7 cellular contexts compared by ENCODE assay signal in genomic region chr5:176290057-176290840, GRCh38. TPM values are rescaled to one million over a fixed set of nuclear protein-coding genes. Genes with fewer than 3 reads are reported as not detected.
DNase-seq lines count a peak whose midpoint lies in the region; ATAC-seq, FAIRE-seq and TF ChIP-seq lines count a peak whose summit lies in the region.
"Not testable (repeated sequence)": the region's sequence is repeated elsewhere in the genome, so short reads cannot be mapped to it uniquely, and the experiment has no call there.

No MANE protein-coding gene starts in this region.

- not testable (repeated sequence) for H3K79me1 ChIP-seq in trophoblast cell (ENCODE audit: low read length)

- peak; percentile 80 for FAIRE-seq in HTR-8/SVneo (lab: Jason Lieb, UNC)
- FAIRE-seq in K562 (lab: Jason Lieb, UNC): not testable (repeated sequence)

- not testable (repeated sequence) for H2AFZ ChIP-seq in K562 (ENCODE audit: low read depth, low read length); trophoblast cell (ENCODE audit: insufficient read depth, low read length, poor library complexity)

- TF ChIP-seq POLR2A in K562 (conservative IDR thresholded peaks at IDR 0.05): not testable (repeated sequence)

- CTCF ChIA-PET in Caco-2 (lab: Charles Lee); K562 (lab: Yijun Ruan, JAX; ENCODE audit: low intra/inter-chr PET ratio): not testable (repeated sequence)

- 80% methylated on average over 8 of the region's 14 CpGs for whole genome bisulfite sequencing in K562 (ENCODE audit: insufficient coverage, low coverage, missing lambda C conversion rate)
- WGBS in trophoblast cell (ENCODE audit: extremely low coverage, insufficient coverage, insufficient read length): no CpG with 5 or more reads among the region's 14 CpGs

- TF ChIP-seq EP300 in K562 (IDR thresholded peaks at IDR 0.05; ENCODE audit: low read length): not testable (repeated sequence)

- H3K4me3 ChIP-seq in Caco-2 (ENCODE audit: low read depth, low read length); RWPE2 (ENCODE audit: severe bottlenecking); K562: not testable (repeated sequence)
- H3K4me3 ChIP-seq in trophoblast cell (ENCODE audit: low read depth, low read length): peak overlapping the region; percentile 7

- H3K27me3 ChIP-seq in Caco-2 (replicated peaks; ENCODE audit: control insufficient read depth, insufficient read depth, low read length); RWPE2 (ENCODE audit: insufficient read depth, poor library complexity, severe bottlenecking); K562 (ENCODE audit: control insufficient read depth in 2 of 2, insufficient read depth in 2 of 2, low read length in 2 of 2); trophoblast cell (ENCODE audit: insufficient read depth, low read length): not testable (repeated sequence)

- H3K9ac ChIP-seq in K562 (ENCODE audit: insufficient read depth in 1 of 2, low read depth in 2 of 2, low read length in 2 of 2); trophoblast cell (ENCODE audit: low read length): not testable (repeated sequence)

- not testable (repeated sequence) for H3K4me1 Mint-ChIP-seq in Caco-2 (ENCODE audit: low read depth, unreplicated experiment); central memory CD8-positive, alpha-beta T cell

- not testable (repeated sequence) for H2BK12ac ChIP-seq in trophoblast cell (ENCODE audit: low read length)

- TF ChIP-seq RAD21 in K562 (CRISPR knock-in tag; conservative IDR thresholded peaks at IDR 0.05 in 1 of 2, IDR thresholded peaks at IDR 0.05 in 1 of 2): not testable (repeated sequence)

- not testable (repeated sequence) for H3K18ac ChIP-seq in trophoblast cell (ENCODE audit: low read length)

- not testable (repeated sequence) for H3K23ac ChIP-seq in trophoblast cell (ENCODE audit: low read length)

- H3K9me1 ChIP-seq in K562 (ENCODE audit: control insufficient read depth, insufficient read depth, low read length): not testable (repeated sequence)

- ATAC-seq in RWPE2 (ENCODE audit: low read depth): 0 out of 3 replicates have a peak, but pooled peaks have one; percentile 19
- ATAC-seq in K562; central memory CD8-positive, alpha-beta T cell (replicated peaks; ENCODE audit: extremely low read depth, poor library complexity, severe bottlenecking): not testable (repeated sequence)
- ATAC-seq in left lobe of liver: peak; percentile 36

- not testable (repeated sequence) for H3K9me3 ChIP-seq in Caco-2; RWPE2 (ENCODE audit: severe bottlenecking); K562 (replicated peaks; ENCODE audit: control insufficient read depth, insufficient read depth, low read depth, low read length); trophoblast cell (ENCODE audit: insufficient read depth, low read depth, low read length)

- POLR2A ChIA-PET in Caco-2 (lab: Charles Lee); K562 (lab: Yijun Ruan, JAX): not testable (repeated sequence)

- not testable (repeated sequence) for H3K4me1 ChIP-seq in Caco-2; RWPE2 (ENCODE audit: insufficient read depth, poor library complexity, severe bottlenecking); K562 (replicated peaks in 1 of 2; ENCODE audit: control insufficient read depth in 2 of 2, insufficient read depth in 2 of 2, low read length in 2 of 2); trophoblast cell (ENCODE audit: control insufficient read depth in 1 of 2, insufficient read depth in 2 of 2, low read length in 2 of 2)

- not testable (repeated sequence) for H3K4me3 Mint-ChIP-seq in Caco-2 (ENCODE audit: unreplicated experiment); central memory CD8-positive, alpha-beta T cell

- H3K4me2 ChIP-seq in K562 (ENCODE audit: insufficient read depth, low read length); trophoblast cell (ENCODE audit: low read length): not testable (repeated sequence)

- H3K36me3 ChIP-seq in Caco-2 (ENCODE audit: control insufficient read depth, insufficient read depth, low read length); RWPE2 (ENCODE audit: low read depth); K562 (ENCODE audit: control insufficient read depth, insufficient read depth, low read length); trophoblast cell (ENCODE audit: control insufficient read depth in 1 of 2, insufficient read depth in 2 of 2, low read length in 2 of 2): not testable (repeated sequence)

- H4K8ac ChIP-seq in trophoblast cell (ENCODE audit: low read depth, low read length): not testable (repeated sequence)

- H3K79me2 ChIP-seq in K562 (ENCODE audit: control insufficient read depth, insufficient read depth, low read length); trophoblast cell (ENCODE audit: control insufficient read depth, insufficient read depth, low read length, poor library complexity): not testable (repeated sequence)

- not testable (repeated sequence) for H3K27ac Mint-ChIP-seq in Caco-2 (ENCODE audit: unreplicated experiment)
- peak overlapping the region; percentile 16 for H3K27ac Mint-ChIP-seq in central memory CD8-positive, alpha-beta T cell (ENCODE audit: low read depth)

- H3K27ac ChIP-seq in RWPE2 (ENCODE audit: poor library complexity, severe bottlenecking); K562 (ENCODE audit: extremely low read depth, low read depth, low read length); trophoblast cell (ENCODE audit: low read depth, low read length): not testable (repeated sequence)

- not testable (repeated sequence) for H2AK5ac ChIP-seq in trophoblast cell (ENCODE audit: low read length)

- not testable (repeated sequence) for H3K36me3 Mint-ChIP-seq in Caco-2 (ENCODE audit: insufficient read depth, unreplicated experiment); central memory CD8-positive, alpha-beta T cell (ENCODE audit: insufficient read depth)

- H4K91ac ChIP-seq in trophoblast cell (ENCODE audit: low read depth, low read length): not testable (repeated sequence)

- DNase-seq in Caco-2; HTR-8/SVneo (ENCODE audit: insufficient read length, low spot score); RWPE2 (ENCODE audit: low spot score); K562 (ENCODE audit: extremely low read depth in 1 of 4, low spot score in 3 of 4); central memory CD8-positive, alpha-beta T cell (ENCODE audit: low spot score in 2 of 2); left lobe of liver (ENCODE audit: low spot score); trophoblast cell: not testable (repeated sequence)

- not testable (repeated sequence) for H4K20me1 ChIP-seq in K562 (replicated peaks; ENCODE audit: control insufficient read depth, insufficient read depth, low read length)

- not testable (repeated sequence) for TF ChIP-seq CTCF in Caco-2 (IDR thresholded peaks at IDR 0.05; ENCODE audit: insufficient read depth in 1 of 2, low read depth in 1 of 2, low read length in 1 of 2, severe bottlenecking in 1 of 2, unreplicated experiment in 1 of 2); RWPE2 (IDR thresholded peaks at IDR 0.05; ENCODE audit: poor library complexity, severe bottlenecking); K562 (IDR thresholded peaks at IDR 0.05 in 2 of 3, conservative IDR thresholded peaks at IDR 0.05 in 1 of 3; ENCODE audit: insufficient read depth in 2 of 3, low read depth in 1 of 3, low read length in 3 of 3)

- H3K27me3 Mint-ChIP-seq in Caco-2 (ENCODE audit: insufficient read depth, unreplicated experiment); central memory CD8-positive, alpha-beta T cell: not testable (repeated sequence)

- not testable (repeated sequence) for H3K14ac ChIP-seq in trophoblast cell (ENCODE audit: low read length)

- in situ Hi-C loops in K562 (cut with MboI): not testable (repeated sequence)

- not testable (repeated sequence) for H3K9me3 Mint-ChIP-seq in Caco-2 (ENCODE audit: unreplicated experiment); central memory CD8-positive, alpha-beta T cell

- not testable (repeated sequence) for H2BK5ac ChIP-seq in trophoblast cell (ENCODE audit: low read depth, low read length, poor library complexity)

- not testable (repeated sequence) for H3K4ac ChIP-seq in trophoblast cell (ENCODE audit: low read depth, low read length)

- TSS peak; percentile 62 for BruUV-seq in Caco-2 (replicated peaks; lab: Mats Ljungman, UMichigan)
- BruUV-seq in K562 (replicated peaks; lab: Mats Ljungman, UMichigan): TSS peak; percentile 48

- intact Hi-C loops in Caco-2 (cut with micrococcal nuclease; ENCODE audit: unreplicated experiment); K562 (cut with micrococcal nuclease): not testable (repeated sequence)

- not testable (repeated sequence) for H4K12ac ChIP-seq in trophoblast cell (ENCODE audit: low read depth, low read length)

- H2BK120ac ChIP-seq in trophoblast cell (ENCODE audit: insufficient read depth, low read length, poor library complexity): not testable (repeated sequence)

RNA-seq across cellular contexts. Expression of gene SIMC1, which starts 52.0 kb away (rescaled TPM):
- 40.2 and 42.3 TPM in 2 replicates for total RNA-seq in Caco-2 (2022)
- 45.4 and 75.5 TPM in 2 replicates for total RNA-seq in K562 (2011; cell fraction: chromatin; rRNA removed; ENCODE audit: low replicate concordance)
- total RNA-seq in K562 (2011; cell fraction: nucleolus; rRNA removed): 20.5 and 28.2 TPM in 2 replicates
- total RNA-seq in K562 (2011; cell fraction: nucleoplasm; rRNA removed): 29.3 and 39.0 TPM in 2 replicates
- 13.9 and 18.6 TPM in 2 replicates for total RNA-seq in K562 (2014; rRNA removed)
- total RNA-seq in K562 (2014; rRNA removed; fragmentation: Illumina TruSeq; extraction: Trizol): 19.7 and 20.2 TPM in 2 replicates
- total RNA-seq in K562 (2015; rRNA removed; fragmentation: Illumina TruSeq; extraction: Trizol): 22.1 and 23.4 TPM in 2 replicates
- total RNA-seq in K562 (2021): 25.4 and 29.8 TPM in 2 replicates
- 10.8 and 17.6 TPM in 2 replicates for polyA plus RNA-seq in K562 (2011; rRNA removed)
- 14.2 and 16.1 TPM in 2 replicates for polyA plus RNA-seq in K562 (2011; cell fraction: cytosol; rRNA removed)
- 23.9 and 25.8 TPM in 2 replicates for polyA plus RNA-seq in K562 (2011; cell fraction: nucleus; rRNA removed)
- polyA plus RNA-seq in K562 (2012): 20.9 and 21.0 TPM in 2 replicates
- 28.7 and 36.3 TPM in 2 replicates for polyA plus RNA-seq in K562 (2014; fragmentation: Illumina TruSeq; extraction: Trizol)
- polyA plus RNA-seq in K562 (2014; fragmentation: Nextera tagmentation; extraction: Ambion mirVana): 1 to 10 TPM; 7.2 to 8.1 TPM
- 12.2 and 14.7 TPM in 2 replicates for polyA plus RNA-seq in K562 (2014; rRNA removed)
- 28.0 and 41.4 TPM in 2 replicates for polyA minus RNA-seq in K562 (2011; rRNA and poly(A)+ RNA removed)
- 17.2 and 20.8 TPM in 2 replicates for polyA minus RNA-seq in K562 (2011; cell fraction: cytosol; rRNA and poly(A)+ RNA removed)
- 16.8 and 32.4 TPM in 2 replicates for polyA minus RNA-seq in K562 (2011; cell fraction: nucleus; rRNA and poly(A)+ RNA removed)
- total RNA-seq in left lobe of liver: 11.7 TPM
- polyA plus RNA-seq in trophoblast cell (2013): 3.5 and 4.4 TPM in 2 replicates
